8 cellular contexts compared by ENCODE assay signal in genomic region chr2:64454316-64455030, GRCh38. TPM values are rescaled to one million over a fixed set of nuclear protein-coding genes. Genes with fewer than 3 reads are reported as not detected.
DNase-seq lines count a peak whose midpoint lies in the region; ATAC-seq, FAIRE-seq and TF ChIP-seq lines count a peak whose summit lies in the region.

No MANE protein-coding gene starts in this region.

- peaks cover 8% of the 10 kb centered on the region for H3K79me2 ChIP-seq in mammary epithelial cell (ENCODE audit: insufficient read depth, low read length)

- BruUV-seq in mammary epithelial cell (replicated peaks; lab: Mats Ljungman, UMichigan): no TSS peak

- peak overlapping the region; percentile 85 for H3K4me3 Mint-ChIP-seq in WTC11

- 0% methylated on average over 16 of the region's 96 CpGs for WGBS in mammary epithelial cell (ENCODE audit: low coverage, missing lambda C conversion rate)
- WGBS in small intestine, 3 donors: 2 to 4% (median 2%) methylated on average over 57 to 96 of the region's 96 CpGs

- H3K4me1 ChIP-seq in mammary epithelial cell (ENCODE audit: insufficient read depth, low read length) (peaks cover 23% of the 10 kb centered on the region), small intestine (ENCODE audit: control insufficient read depth in 2 of 2, insufficient read depth in 1 of 2, low read depth in 1 of 2, low read length in 1 of 2) (no peaks in the 10 kb centered on the region)

- no peaks in the 10 kb centered on the region for H3K9me3 ChIP-seq in mammary epithelial cell (replicated peaks; ENCODE audit: insufficient read depth, low read length)
- H3K9me3 ChIP-seq in small intestine (ENCODE audit: control insufficient read depth, low read depth): no peaks in the 10 kb centered on the region

- H3K27ac ChIP-seq in mammary epithelial cell (ENCODE audit: insufficient read depth, low read depth, low read length) (peak overlapping the region; percentile 66), small intestine (ENCODE audit: low read depth in 1 of 2, low read length in 1 of 2) (peak overlapping the region; percentile 97)

- POLR2A ChIA-PET in WTC11 (lab: Charles Lee): interaction anchor here (1.0 kb wide), 1 partner anchor 123 kb away, joined by 4 read pairs; no protein-coding TSS in a partner anchor

- peaks cover 37% of the 10 kb centered on the region for H3K4me1 Mint-ChIP-seq in WTC11

- CTCF ChIA-PET in WTC11 (lab: Charles Lee) (interaction anchor here (0.7 to 2.5 kb wide), 4 partner anchors 33 to 174 kb away, joined by 3 to 15 read pairs (median 6); no protein-coding TSS in a partner anchor), mammary epithelial cell (lab: Charles Lee; ENCODE audit: low non-redundant PET) (no interaction called here)

- peak; percentile 56 for DNase-seq in Daoy (ENCODE audit: low read depth)
- peak; percentile 80 for DNase-seq in HuH-7.5 (ENCODE audit: low spot score)
- peak; percentile 76 for DNase-seq in WTC11 (ENCODE audit: low spot score)
- peak; percentile 55 for DNase-seq in mammary epithelial cell
- peak; percentile 87 for DNase-seq in iPS-NIHi7 (ENCODE audit: extremely low spot score)
- DNase-seq in small intestine: peak; percentile 35
- no peak for DNase-seq in NCI-H526 treated with DMSO at 0.1 percent for 48 hours (lab: John Stamatoyannopoulos, UW)

- no peaks in the 10 kb centered on the region for H3K27me3 Mint-ChIP-seq in WTC11 (ENCODE audit: low read depth)

- no peaks in the 10 kb centered on the region for H4K20me1 ChIP-seq in mammary epithelial cell (ENCODE audit: insufficient read depth, low read length)

- FAIRE-seq in small intestine (lab: Jason Lieb, UNC): no peak

- peak overlapping the region; percentile 90 for H2AFZ ChIP-seq in mammary epithelial cell (ENCODE audit: low read depth, low read length)

- H3K4me2 ChIP-seq in mammary epithelial cell (ENCODE audit: insufficient read depth, low read depth, low read length): peak overlapping the region; percentile 91

- peaks cover 17% of the 10 kb centered on the region for H3K36me3 Mint-ChIP-seq in WTC11

- peak; percentile 57 for ATAC-seq in GM21447 (IDR thresholded peaks at IDR 0.05; ENCODE audit: unreplicated experiment)
- ATAC-seq in WTC11: peak; percentile 71

- H3K27me3 ChIP-seq in mammary epithelial cell (ENCODE audit: insufficient read depth, low read length) (no peaks in the 10 kb centered on the region), small intestine (ENCODE audit: control insufficient read depth in 2 of 2, insufficient read depth in 2 of 2, low read length in 2 of 2) (no peaks in the 10 kb centered on the region)

- dilution Hi-C loops in mammary epithelial cell (cut with HindIII; ENCODE audit: low sequenced_read_pairs): no loop called here

- in situ Hi-C loops in mammary epithelial cell (cut with MboI; ENCODE audit: low sequenced_read_pairs in 2 of 2): no loop called here

- no peak overlapping the region for H3K27ac Mint-ChIP-seq in WTC11

- H3K4me3 ChIP-seq in mammary epithelial cell (replicated peaks in 1 of 3; ENCODE audit: insufficient read depth in 1 of 3, low read depth in 2 of 3, low read length in 3 of 3) (peak overlapping the region; percentile 67 to 78 (median 68)), small intestine (ENCODE audit: low read depth in 1 of 2, low read length in 2 of 2) (peak overlapping the region; percentile 74 to 92)

- H3K9ac ChIP-seq in mammary epithelial cell (ENCODE audit: insufficient read depth, low read length): peak overlapping the region; percentile 80

- intact Hi-C loops in mammary epithelial cell (cut with micrococcal nuclease): loop anchor here (1.0 to 5.0 kb wide), 3 partner anchors 33 to 123 kb away; partner anchors contain the start of gene AFTPH

- H3K36me3 ChIP-seq in mammary epithelial cell (ENCODE audit: insufficient read depth, low read length): peaks cover 14% of the 10 kb centered on the region
- H3K36me3 ChIP-seq in small intestine (ENCODE audit: control insufficient read depth in 2 of 2, insufficient read depth in 2 of 2, low read length in 2 of 2): peaks cover 0 to 4% of the 10 kb centered on the region in 2 donors

- TF ChIP-seq CTCF in WTC11 (IDR thresholded peaks at IDR 0.05) (no peak), mammary epithelial cell (conservative IDR thresholded peaks at IDR 0.05 in 1 of 2, IDR thresholded peaks at IDR 0.05 in 1 of 2; ENCODE audit: extremely low read depth in 1 of 2, insufficient read depth in 1 of 2, low read depth in 1 of 2, low read length in 2 of 2) (no peak)

- H3K9me3 Mint-ChIP-seq in WTC11: no peaks in the 10 kb centered on the region

TF ChIP-seq in WTC11, 78 proteins besides CTCF, POLR2A, EP300 and RAD21:
- TF ChIP-seq IRF1 (CRISPR knock-in tag; IDR thresholded peaks at IDR 0.05) (no peak), KAT7 (CRISPR knock-in tag; IDR thresholded peaks at IDR 0.05; ENCODE audit: borderline replicate concordance) (0 out of 2 replicates have a peak, but pooled peaks have one; percentile 30), HMGXB4 (CRISPR knock-in tag; IDR thresholded peaks at IDR 0.05) (0 out of 2 replicates have a peak, but pooled peaks have one; percentile 51)
- TF ChIP-seq, protein P1, sequence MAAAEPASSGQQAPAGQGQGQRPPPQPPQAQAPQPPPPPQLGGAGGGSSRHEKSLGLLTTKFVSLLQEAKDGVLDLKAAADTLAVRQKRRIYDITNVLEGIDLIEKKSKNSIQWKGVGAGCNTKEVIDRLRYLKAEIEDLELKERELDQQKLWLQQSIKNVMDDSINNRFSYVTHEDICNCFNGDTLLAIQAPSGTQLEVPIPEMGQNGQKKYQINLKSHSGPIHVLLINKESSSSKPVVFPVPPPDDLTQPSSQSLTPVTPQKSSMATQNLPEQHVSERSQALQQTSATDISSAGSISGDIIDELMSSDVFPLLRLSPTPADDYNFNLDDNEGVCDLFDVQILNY (CRISPR knock-in tag; IDR thresholded peaks at IDR 0.05): 0 out of 2 replicates have a peak, but pooled peaks have one; percentile 24

RNA-seq across cellular contexts. Expression of gene LGALSL, which starts 0.5 kb away (rescaled TPM):
- total RNA-seq in Daoy (2014; rRNA removed; shearing (Covaris generic)): 1.3 and 4.9 TPM in 2 replicates
- total RNA-seq in WTC11 (2021) (21.0 to 26.5 TPM (median 24.2 TPM) in 3 replicates), mammary epithelial cell (10 to 100 TPM; 11.8 to 23.3 TPM)
- polyA plus RNA-seq in mammary epithelial cell (17.7 TPM), small intestine (10 to 100 TPM in 2 of 3 donors, 1 to 10 TPM in 1; 6.0 to 28.6 (median 24.8) TPM)
- 48.8 TPM for polyA minus RNA-seq in mammary epithelial cell
